ENCODE assay signal across 8 cellular contexts in the genomic region with DNA sequence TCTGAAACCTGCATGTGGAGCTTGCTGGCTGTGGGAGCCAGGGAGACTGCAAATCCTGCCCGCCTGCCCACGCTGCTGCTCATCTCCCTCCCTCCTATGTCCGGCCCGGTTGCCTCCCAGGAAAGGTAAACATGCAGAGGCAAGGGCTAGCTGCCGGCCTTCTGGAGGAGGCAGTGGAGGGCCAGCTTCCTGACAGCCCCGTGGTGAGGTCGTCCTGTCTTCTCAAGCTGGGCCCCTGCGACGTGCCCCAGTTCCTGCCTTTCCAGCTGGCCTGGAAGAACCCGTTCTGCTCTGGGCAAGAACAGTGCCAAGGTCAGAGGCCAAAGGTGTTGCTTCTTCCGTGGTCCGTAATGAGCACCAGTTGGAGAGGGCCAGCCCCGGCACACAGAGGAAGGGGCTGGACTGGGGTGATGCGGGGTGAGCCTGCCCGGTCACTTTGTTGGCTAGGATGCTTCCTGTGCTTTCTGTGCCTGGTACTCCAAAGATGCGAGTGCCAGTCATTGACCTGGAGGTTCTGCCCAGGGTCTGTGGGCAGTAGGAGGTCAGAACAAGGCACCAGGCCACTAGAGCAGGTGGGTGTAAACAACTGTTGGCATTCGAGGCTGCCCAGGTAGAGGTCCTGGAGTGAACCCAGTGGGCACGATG. TPM values are rescaled to one million over a fixed set of nuclear protein-coding genes. Genes with fewer than 3 reads are reported as not detected.
DNase-seq lines count a peak whose midpoint lies in the region; ATAC-seq and TF ChIP-seq lines count a peak whose summit lies in the region.

No MANE protein-coding gene starts in this region.

- H3K27ac ChIP-seq in coronary artery: peak overlapping the region; percentile 85 to 96
- H3K27ac ChIP-seq in transverse colon: peak overlapping the region; percentile 92 to 95 (median 93)
- H3K27ac ChIP-seq in Karpas-422 (ENCODE audit: low read length): no peak overlapping the region

- TF ChIP-seq POLR2A in transverse colon (IDR thresholded peaks at IDR 0.05): no peak

- peaks cover 20% of the 10 kb centered on the region; the same call in 1 of the 2 replicates for H3K79me2 ChIP-seq in Karpas-422 (ENCODE audit: low read length)

- no peaks in the 10 kb centered on the region for H4K20me1 ChIP-seq in Karpas-422 (ENCODE audit: insufficient read depth, low read depth, low read length)

- DNase-seq in NCI-H748 (lab: John Stamatoyannopoulos, UW; ENCODE audit: unreplicated experiment): peak; percentile 87
- DNase-seq in NCI-H748 treated with DMSO at 0.1 percent for 48 hours (lab: John Stamatoyannopoulos, UW): no peak
- DNase-seq in coronary artery (ENCODE audit: low spot score): no peak
- DNase-seq in mucosa of descending colon: peak; percentile 53 to 72 (median 70)
- no peak for DNase-seq in transverse colon
- DNase-seq in ACHN: no peak
- DNase-seq in Karpas-422: no peak
- DNase-seq in activated gamma-delta T cell (lab: John Stamatoyannopoulos, UW): no peak

- H3K27me3 ChIP-seq in transverse colon (no peaks in the 10 kb centered on the region), Karpas-422 (ENCODE audit: low read length) (no peaks in the 10 kb centered on the region)

- H3K4me1 ChIP-seq in mucosa of descending colon (ENCODE audit: low read depth) (peaks cover 49% of the 10 kb centered on the region), transverse colon (peaks cover 40 to 58% (median 56%) of the 10 kb centered on the region in 4 donors), Karpas-422 (ENCODE audit: low read length) (no peaks in the 10 kb centered on the region)

- no peak overlapping the region for H3K4me2 ChIP-seq in Karpas-422 (ENCODE audit: low read depth, low read length, poor library complexity, severe bottlenecking)

- no peak overlapping the region for H2AFZ ChIP-seq in Karpas-422 (ENCODE audit: low read length)

- H3K9ac ChIP-seq in Karpas-422 (ENCODE audit: low read length): no peak overlapping the region

- 47% methylated on average over 12 of the region's 18 CpGs; no CpG with 5 or more reads in 1 of the 2 donors for WGBS in transverse colon (ENCODE audit: low coverage in 1 of 2), 2 donors

- peak; percentile 7 for ATAC-seq in mucosa of descending colon

- TF ChIP-seq EP300 in transverse colon (IDR thresholded peaks at IDR 0.05; ENCODE audit: low read depth): no peak

- no peaks in the 10 kb centered on the region for H3K9me2 ChIP-seq in Karpas-422 (replicated peaks; ENCODE audit: insufficient read depth, low read length)

- TF ChIP-seq CTCF in coronary artery (IDR thresholded peaks at IDR 0.05) (no peak), mucosa of descending colon (IDR thresholded peaks at IDR 0.05) (no peak), transverse colon (IDR thresholded peaks at IDR 0.05) (peak in 1 of 5 experiments; percentile 11)

- in situ Hi-C loops in transverse colon (cut with MboI; ENCODE audit: low pct_ligation_motif_present in 1 of 4, low pct_unique_long_range_greater_than_20kb in 1 of 4, low sequenced_read_pairs in 3 of 4): no loop called here
- in situ Hi-C loops in ACHN (cut with HindIII; ENCODE audit: low pct_ligation_motif_present, low pct_unique_long_range_greater_than_20kb, low sequenced_read_pairs): no loop called here

- H3K9me3 ChIP-seq in mucosa of descending colon (no peaks in the 10 kb centered on the region), transverse colon (no peaks in the 10 kb centered on the region), Karpas-422 (ENCODE audit: low read length) (no peaks in the 10 kb centered on the region)

- intact Hi-C loops in mucosa of descending colon (cut with DNase I, micrococcal nuclease): no loop called here
- intact Hi-C loops in transverse colon (cut with DNase I; ENCODE audit: low total_unique reads): no loop called here

- H3K4me3 ChIP-seq in coronary artery: peak overlapping the region; percentile 60
- H3K4me3 ChIP-seq in mucosa of descending colon: no peak overlapping the region
- H3K4me3 ChIP-seq in transverse colon: peak overlapping the region in 1 of 4 donors; percentile 21
- H3K4me3 ChIP-seq in Karpas-422 (ENCODE audit: low read length): no peak overlapping the region

- H3K36me3 ChIP-seq in mucosa of descending colon (ENCODE audit: low read depth) (no peaks in the 10 kb centered on the region), transverse colon (no peaks in the 10 kb centered on the region), Karpas-422 (ENCODE audit: insufficient read depth, low read length) (peaks cover 4% of the 10 kb centered on the region)

RNA-seq across cellular contexts. Expression of gene TPCN1, which starts 25.3 kb away (rescaled TPM):
- total RNA-seq in mucosa of descending colon: 100 to 1,000 TPM in 1 of 3 donors, 10 to 100 TPM in 2; 89.9 to 133 (median 91.3) TPM
- 1,000 to 10,000 TPM in 1 of 4 donors, 100 to 1,000 TPM in 1, 10 to 100 TPM in 2; 85.1 to 1,315 (median 121) TPM for total RNA-seq in transverse colon
- total RNA-seq in Karpas-422 (2014; rRNA removed; shearing (Covaris generic); ENCODE audit: low replicate concordance): 43.9 and 46.4 TPM in 2 replicates

Comparison
In these comparisons a context has a peak if more than half of its experiments do, and no peak if none do; other contexts are left out.
1. DNase-seq: peak in NCI-H748 (single experiment) and mucosa of descending colon (3 of 3); none in NCI-H748 treated with DMSO at 0.1 percent for 48 hours (single experiment), coronary artery (single experiment), transverse colon (single experiment), ACHN (single experiment), Karpas-422 (single experiment) and activated gamma-delta T cell (single experiment).